Comparison of ENCODE assay signal across 8 cellular contexts in the genomic region with DNA sequence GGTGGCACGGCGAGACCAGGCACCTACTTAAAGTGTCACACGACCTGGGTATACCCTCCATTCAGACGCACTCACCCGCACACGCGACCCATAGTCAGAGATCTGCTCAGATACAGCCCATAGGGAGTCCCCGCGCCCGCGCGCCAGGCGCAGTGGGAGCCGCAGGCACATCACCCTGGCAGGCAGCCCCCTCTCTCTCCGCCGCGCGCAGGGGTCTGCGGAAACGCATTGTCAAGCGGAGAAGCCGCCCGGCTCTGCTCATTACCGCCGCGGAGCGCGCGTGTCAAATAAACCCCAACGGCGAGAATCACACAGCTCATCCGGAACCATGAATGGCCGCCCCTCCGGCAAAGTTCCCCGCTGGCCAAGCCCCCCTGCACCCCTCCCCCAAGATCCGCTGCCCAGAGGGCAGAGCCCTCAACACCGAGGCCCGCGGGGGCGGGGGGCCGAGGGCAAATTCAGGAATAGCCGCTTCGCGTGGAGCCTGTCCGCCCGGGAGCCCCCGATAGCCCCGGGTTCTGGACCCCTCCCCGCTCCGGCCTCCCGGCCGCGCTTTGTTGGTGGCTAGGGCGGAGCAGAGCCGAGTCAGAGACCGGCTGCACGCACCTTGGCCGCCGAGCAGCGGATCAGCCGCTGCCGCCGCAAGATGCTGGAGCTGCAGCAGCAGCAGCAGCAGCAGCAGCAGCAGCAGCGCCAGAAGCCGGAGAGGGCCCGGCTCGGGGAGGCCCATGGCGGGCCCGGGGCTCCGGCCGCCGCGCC. TPM values are rescaled to one million over a fixed set of nuclear protein-coding genes. Genes with fewer than 3 reads are reported as not detected.
DNase-seq lines count a peak whose midpoint lies in the region; ATAC-seq and TF ChIP-seq lines count a peak whose summit lies in the region.

No MANE protein-coding gene starts in this region.

- intact Hi-C loops in activated CD4-positive, alpha-beta memory T cell treated with anti-CD3 and anti-CD28 coated beads for 36 hours (cut with micrococcal nuclease): loop anchor here (2.0 to 5.0 kb wide), 4 partner anchors 89 to 725 kb away; a partner anchor contains a TSS

- no peaks in the 10 kb centered on the region for H3K9me3 Mint-ChIP-seq in HFFc6
- no peaks in the 10 kb centered on the region for H3K9me3 Mint-ChIP-seq in activated CD4-positive, alpha-beta memory T cell treated with anti-CD3 and anti-CD28 coated beads for 36 hours
- no peaks in the 10 kb centered on the region for H3K9me3 Mint-ChIP-seq in endodermal cell
- no peaks in the 10 kb centered on the region for H3K9me3 Mint-ChIP-seq in naive B cell

- H3K4me1 ChIP-seq in endodermal cell (ENCODE audit: control insufficient read depth, insufficient read depth, low read length) (peaks cover 11% of the 10 kb centered on the region), stomach smooth muscle (ENCODE audit: control insufficient read depth, insufficient read depth, low read length) (peaks cover 27% of the 10 kb centered on the region)

- CTCF ChIA-PET in activated CD4-positive, alpha-beta memory T cell treated with anti-CD3 and anti-CD28 coated beads for 36 hours (lab: Charles Lee): interaction anchor here (1.6 to 2.6 kb wide), 4 partner anchors 33 to 66 kb away, joined by 4 to 10 read pairs (median 6); no protein-coding TSS in a partner anchor

- POLR2A ChIA-PET in activated CD4-positive, alpha-beta memory T cell treated with anti-CD3 and anti-CD28 coated beads for 36 hours (lab: Charles Lee): interaction anchor here (0.6 to 2.1 kb wide), 7 partner anchors 14 to 773 kb away, joined by 3 to 8 read pairs (median 3); no protein-coding TSS in a partner anchor

- no peaks in the 10 kb centered on the region for H3K9me3 ChIP-seq in endodermal cell (ENCODE audit: control insufficient read depth, low read length)
- no peaks in the 10 kb centered on the region for H3K9me3 ChIP-seq in stomach smooth muscle (ENCODE audit: control insufficient read depth in 2 of 2, low read length in 2 of 2)

- H3K4me3 Mint-ChIP-seq in HFFc6 (peak overlapping the region; percentile 93), endodermal cell (peak overlapping the region; percentile 81), naive B cell (peak overlapping the region; percentile 90 to 98 (median 94))
- H3K4me3 Mint-ChIP-seq in activated CD4-positive, alpha-beta memory T cell treated with anti-CD3 and anti-CD28 coated beads for 36 hours: peak overlapping the region; percentile 95

- H3K27ac Mint-ChIP-seq in HFFc6 (peak overlapping the region; percentile 99), endodermal cell (peak overlapping the region; percentile 96), naive B cell (peak overlapping the region in 5 of 6 donors; percentile 4 to 86 (median 68))
- H3K27ac Mint-ChIP-seq in activated CD4-positive, alpha-beta memory T cell treated with anti-CD3 and anti-CD28 coated beads for 36 hours: peak overlapping the region; percentile 97

- peak overlapping the region; percentile 81 for H3K4me3 ChIP-seq in GM08714 (ENCODE audit: low read length)
- peak overlapping the region; percentile 88 for H3K4me3 ChIP-seq in endodermal cell (ENCODE audit: low read length)
- H3K4me3 ChIP-seq in stomach smooth muscle (ENCODE audit: low read length in 2 of 2): peak overlapping the region; percentile 79

- ATAC-seq in naive B cell (ENCODE audit: low read depth in 2 of 2): peak; percentile 7 to 11

- TF ChIP-seq CTCF in HFFc6 (IDR thresholded peaks at IDR 0.05): no peak
- no peak for TF ChIP-seq CTCF in endodermal cell (conservative IDR thresholded peaks at IDR 0.05)

- peak overlapping the region; percentile 44 for H3K9ac ChIP-seq in endodermal cell (ENCODE audit: extremely low read depth, low read length, poor library complexity, severe bottlenecking)
- peak overlapping the region in 1 of 2 donors; percentile 56 for H3K9ac ChIP-seq in stomach smooth muscle (ENCODE audit: low read length in 2 of 2)

- H3K27me3 ChIP-seq in endodermal cell (ENCODE audit: control insufficient read depth, insufficient read depth, low read length, poor library complexity, severe bottlenecking) (no peaks in the 10 kb centered on the region), stomach smooth muscle (ENCODE audit: control insufficient read depth in 1 of 2, insufficient read depth in 2 of 2, low read length in 2 of 2) (no peaks in the 10 kb centered on the region)

- H3K36me3 Mint-ChIP-seq in HFFc6 (ENCODE audit: low read depth) (peaks cover 6% of the 10 kb centered on the region; the same call in 1 of the 2 replicates), endodermal cell (ENCODE audit: low read depth) (peaks cover 26% of the 10 kb centered on the region), naive B cell (no peaks in the 10 kb centered on the region)
- H3K36me3 Mint-ChIP-seq in activated CD4-positive, alpha-beta memory T cell treated with anti-CD3 and anti-CD28 coated beads for 36 hours: peaks cover 25% of the 10 kb centered on the region

- 0 to 1% methylated on average over 33 to 73 of the region's 73 CpGs for WGBS in endodermal cell (ENCODE audit: insufficient coverage in 1 of 2, insufficient read length in 1 of 2), 2 experiments

- H3K4me1 Mint-ChIP-seq in HFFc6 (ENCODE audit: low read depth) (peaks cover 21% of the 10 kb centered on the region), endodermal cell (peaks cover 31% of the 10 kb centered on the region), naive B cell (peaks cover 9 to 26% (median 18%) of the 10 kb centered on the region in 3 donors)
- H3K4me1 Mint-ChIP-seq in activated CD4-positive, alpha-beta memory T cell treated with anti-CD3 and anti-CD28 coated beads for 36 hours (ENCODE audit: low read depth): peaks cover 19% of the 10 kb centered on the region

- DNase-seq in HFFc6 (peak; percentile 19), NCI-H226 (peak; percentile 32), endodermal cell (peak; percentile 76), naive B cell (peak; percentile 29), mesenteric fat pad (ENCODE audit: low spot score) (no peak)
- DNase-seq in activated CD4-positive, alpha-beta memory T cell treated with anti-CD3 and anti-CD28 coated beads for 36 hours: peak; percentile 64

- H3K27ac ChIP-seq in endodermal cell (ENCODE audit: low read depth, low read length) (peak overlapping the region; percentile 81), stomach smooth muscle (ENCODE audit: low read length) (no peak overlapping the region)

- H3K36me3 ChIP-seq in endodermal cell (ENCODE audit: control insufficient read depth, insufficient read depth, low read length): peaks cover 23% of the 10 kb centered on the region
- H3K36me3 ChIP-seq in stomach smooth muscle (ENCODE audit: control insufficient read depth in 2 of 2, insufficient read depth in 2 of 2, low read length in 2 of 2): no peaks in the 10 kb centered on the region

- peaks cover 2% of the 10 kb centered on the region; the same call in 1 of the 2 replicates for H3K27me3 Mint-ChIP-seq in HFFc6 (ENCODE audit: insufficient read depth)
- no peaks in the 10 kb centered on the region for H3K27me3 Mint-ChIP-seq in activated CD4-positive, alpha-beta memory T cell treated with anti-CD3 and anti-CD28 coated beads for 36 hours
- peaks cover 11% of the 10 kb centered on the region for H3K27me3 Mint-ChIP-seq in endodermal cell (ENCODE audit: insufficient read depth)
- H3K27me3 Mint-ChIP-seq in naive B cell: no peaks in the 10 kb centered on the region

RNA-seq across cellular contexts. Expression of a gene that starts 0.5 kb away (rescaled TPM):
- total RNA-seq in HFFc6 (2021; fragmentation: NEBNext Ultra II Directional; extraction: Animal tissue kit (Norgen Biotek cat#: 25700)): 10 to 100 TPM in 5 of 6 experiments, 1 to 10 TPM in 1; 7.2 to 14.9 (median 13.0) TPM
- 10 to 100 TPM; 38.6 to 38.8 TPM for total RNA-seq in activated CD4-positive, alpha-beta memory T cell treated with anti-CD3 and anti-CD28 coated beads for 36 hours
- total RNA-seq in endodermal cell (10 to 100 TPM; 29.1 to 39.6 TPM), mesenteric fat pad (9.9 TPM)
- 35.6 TPM for polyA plus RNA-seq in endodermal cell (2013, experiment 1 of 2)
- polyA plus RNA-seq in endodermal cell (2013, experiment 2 of 2): 29.0 TPM
- polyA plus RNA-seq in naive B cell (ENCODE audit: low read depth in 6 of 6): 1 to 10 TPM in 1 of 6 donors, under 1 TPM in 4, not detected in 1; 0.21 to 1.5 (median 0.57) TPM
